Comparison of ENCODE assay signal across 8 cellular contexts in the genomic region with DNA sequence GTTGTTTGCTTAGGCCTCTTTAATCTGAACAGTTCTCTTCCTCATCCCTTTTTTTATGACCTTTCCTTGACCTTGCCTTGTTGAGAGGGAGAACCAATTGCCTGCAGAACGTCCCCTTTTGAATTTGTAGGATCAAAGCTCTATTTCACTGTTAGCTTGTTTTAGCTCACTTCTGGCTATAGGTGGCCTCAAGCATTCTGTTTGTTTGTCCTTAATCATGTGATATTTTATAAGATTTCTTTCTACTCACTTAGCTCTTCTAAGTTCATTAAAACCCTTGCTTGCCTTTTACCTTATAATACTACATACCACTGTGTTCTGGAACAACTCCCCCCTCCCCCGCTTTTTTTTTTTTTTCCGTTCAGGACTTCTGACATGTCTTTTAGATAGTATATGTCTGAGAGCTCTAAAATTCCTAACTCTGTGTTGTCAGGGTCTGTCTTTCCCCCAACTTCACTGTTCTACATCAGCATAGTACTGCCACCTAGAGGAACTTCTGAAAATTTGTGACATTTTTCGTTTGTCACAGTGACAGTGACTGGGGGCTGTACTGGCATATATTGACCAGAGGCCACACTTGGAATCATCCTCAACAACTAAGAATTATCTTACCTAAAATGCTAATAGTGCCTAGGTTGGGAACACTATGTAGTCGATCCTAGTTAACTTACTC.
DNase-seq lines count a peak whose midpoint lies in the region; ATAC-seq and TF ChIP-seq lines count a peak whose summit lies in the region.

No MANE protein-coding gene starts in this region.

- peaks cover 0 to 18% of the 10 kb centered on the region in 2 donors for H3K27me3 Mint-ChIP-seq in stimulated activated naive B cell treated with anti-CD40 and anti-IgM and Interleukin-4, amounts not matched to agents 10 μg/mL and 1 μg/mL and 100 μg/mL, for 72 hours
- H3K27me3 Mint-ChIP-seq in activated naive CD4-positive, alpha-beta T cell treated with anti-CD3 and anti-CD28 coated beads, Interleukin-2, amount 10 ng/mL, durations not matched to agents 7 days and 5 days, result no peaks in the 10 kb centered on the region

- intact Hi-C loops in posterior cingulate gyrus (cut with DNase I), result loop anchor here (5.0 kb wide), 1 partner anchor 172 kb away; no protein-coding TSS in a partner anchor

- H3K4me3 Mint-ChIP-seq in stimulated activated naive B cell treated with anti-CD40 and anti-IgM and Interleukin-4, amounts not matched to agents 10 μg/mL and 1 μg/mL and 100 μg/mL, for 72 hours, result no peak overlapping the region
- no peak overlapping the region for H3K4me3 Mint-ChIP-seq in activated naive CD4-positive, alpha-beta T cell treated with anti-CD3 and anti-CD28 coated beads, Interleukin-2, amount 10 ng/mL, durations not matched to agents 7 days and 5 days

- peak; percentile 46 for TF ChIP-seq CTCF in AG09319 (IDR thresholded peaks at IDR 0.05; ENCODE audit: low read depth, low read length)

- H3K36me3 Mint-ChIP-seq in stimulated activated naive B cell treated with anti-CD40 and anti-IgM and Interleukin-4, amounts not matched to agents 10 μg/mL and 1 μg/mL and 100 μg/mL, for 72 hours, result no peaks in the 10 kb centered on the region
- no peaks in the 10 kb centered on the region for H3K36me3 Mint-ChIP-seq in activated naive CD4-positive, alpha-beta T cell treated with anti-CD3 and anti-CD28 coated beads, Interleukin-2, amount 10 ng/mL, durations not matched to agents 7 days and 5 days

- ATAC-seq in GM18498 (IDR thresholded peaks at IDR 0.05; ENCODE audit: unreplicated experiment) (peak; percentile 77), HG03378 (IDR thresholded peaks at IDR 0.05; ENCODE audit: unreplicated experiment) (peak; percentile 69)
- ATAC-seq in stimulated activated naive B cell treated with anti-CD40 and anti-IgM and Interleukin-4, amounts not matched to agents 10 μg/mL and 1 μg/mL and 100 μg/mL, for 72 hours (replicated peaks), result peak; percentile 76 to 88

- H3K27ac Mint-ChIP-seq in stimulated activated naive B cell treated with anti-CD40 and anti-IgM and Interleukin-4, amounts not matched to agents 10 μg/mL and 1 μg/mL and 100 μg/mL, for 72 hours, result no peak overlapping the region
- H3K27ac Mint-ChIP-seq in activated naive CD4-positive, alpha-beta T cell treated with anti-CD3 and anti-CD28 coated beads, Interleukin-2, amount 10 ng/mL, durations not matched to agents 7 days and 5 days, result no peak overlapping the region

- CTCF ChIA-PET in activated naive CD4-positive, alpha-beta T cell treated with anti-CD3 and anti-CD28 coated beads, Interleukin-2, amount 10 ng/mL, durations not matched to agents 7 days and 5 days (lab: Charles Lee), result interaction anchor here (0.6 to 2.7 kb wide), 27 partner anchors 9 to 429 kb away, joined by 3 to 27 read pairs (median 4); a partner anchor contains a TSS

- H3K4me1 Mint-ChIP-seq in stimulated activated naive B cell treated with anti-CD40 and anti-IgM and Interleukin-4, amounts not matched to agents 10 μg/mL and 1 μg/mL and 100 μg/mL, for 72 hours, result no peaks in the 10 kb centered on the region
- H3K4me1 Mint-ChIP-seq in activated naive CD4-positive, alpha-beta T cell treated with anti-CD3 and anti-CD28 coated beads, Interleukin-2, amount 10 ng/mL, durations not matched to agents 7 days and 5 days, result no peaks in the 10 kb centered on the region

- no peaks in the 10 kb centered on the region for H3K9me3 Mint-ChIP-seq in stimulated activated naive B cell treated with anti-CD40 and anti-IgM and Interleukin-4, amounts not matched to agents 10 μg/mL and 1 μg/mL and 100 μg/mL, for 72 hours
- H3K9me3 Mint-ChIP-seq in activated naive CD4-positive, alpha-beta T cell treated with anti-CD3 and anti-CD28 coated beads, Interleukin-2, amount 10 ng/mL, durations not matched to agents 7 days and 5 days, result no peaks in the 10 kb centered on the region

- no peak for DNase-seq in AG09319 (ENCODE audit: extremely low read depth, low read depth)
- DNase-seq in SHP77 (lab: John Stamatoyannopoulos, UW), result peak; percentile 2 to 8
- DNase-seq in fibroblast of the conjunctiva (ENCODE audit: low read depth), result peak; percentile 1
- no peak for DNase-seq in stimulated activated naive B cell treated with anti-CD40 and anti-IgM and Interleukin-4, amounts not matched to agents 10 μg/mL and 1 μg/mL and 100 μg/mL, for 72 hours
- no peak for DNase-seq in activated naive CD4-positive, alpha-beta T cell treated with anti-CD3 and anti-CD28 coated beads, Interleukin-2, amount 10 ng/mL, durations not matched to agents 7 days and 5 days
- DNase-seq in posterior cingulate gyrus, result no peak

Comparison
In these comparisons a context has a peak if more than half of its experiments do, and no peak if none do; other contexts are left out.
1. DNase-seq: peak in SHP77 (2 of 2) and fibroblast of the conjunctiva (single experiment); none in AG09319 (single experiment), stimulated activated naive B cell treated with anti-CD40 and anti-IgM and Interleukin-4, amounts not matched to agents 10 μg/mL and 1 μg/mL and 100 μg/mL, for 72 hours (single experiment), activated naive CD4-positive, alpha-beta T cell treated with anti-CD3 and anti-CD28 coated beads, Interleukin-2, amount 10 ng/mL, durations not matched to agents 7 days and 5 days (single experiment) and posterior cingulate gyrus (0 of 10).
2. Peak in every context shown above with its lines, with median percentiles within 50 percentile points of each other: ATAC-seq.